ENCODE assay signal across 19 cellular contexts in the genomic region with DNA sequence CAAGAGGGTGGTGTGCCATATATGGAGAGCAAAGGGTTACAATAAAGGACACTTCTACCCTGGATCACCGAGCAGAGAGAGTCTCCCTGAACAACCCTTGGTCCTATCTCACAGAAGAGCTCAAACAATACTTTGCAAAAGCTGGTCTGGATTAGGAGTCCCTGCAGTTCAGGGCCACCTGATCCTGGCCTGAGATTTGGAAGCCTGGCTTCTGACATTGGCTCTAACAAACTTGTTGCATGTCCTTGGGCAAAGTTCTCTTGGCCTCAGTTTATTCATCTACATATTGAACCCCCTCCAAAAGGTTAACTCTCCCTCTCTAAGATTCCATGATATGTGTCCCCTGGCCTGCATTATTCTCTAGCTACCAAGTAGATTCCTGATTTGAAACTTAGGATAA. TPM values are rescaled to one million over a fixed set of nuclear protein-coding genes. Genes with fewer than 3 reads are reported as not detected.
DNase-seq lines count a peak whose midpoint lies in the region; ATAC-seq and TF ChIP-seq lines count a peak whose summit lies in the region.
"Had no signal": no experiment of that assay in that cellular context is flagged by ENCODE, and none has a peak within 500 bp of the region (broad histone marks: within the 10 kb centered on the region; RNA-seq: fewer than 3 reads in every experiment).

No MANE protein-coding gene starts in this region.

- H2AFZ ChIP-seq in hepatocyte, result no peak overlapping the region

- no peak for ATAC-seq in right cardiac atrium
- no peak for ATAC-seq in GM18858 (IDR thresholded peaks at IDR 0.05; ENCODE audit: unreplicated experiment)
- ATAC-seq in GM21717 (IDR thresholded peaks at IDR 0.05; ENCODE audit: unreplicated experiment), result no peak
- ATAC-seq: HCT116 had no signal

- H3K27ac ChIP-seq in hepatocyte (no peak overlapping the region), liver (ENCODE audit: low read depth in 1 of 2, low read length in 2 of 2) (peak overlapping the region; percentile 24 to 78), right cardiac atrium (ENCODE audit: low read length) (no peak overlapping the region)

- DNase-seq in adipocyte (ENCODE audit: low read depth), result no peak
- no peak for DNase-seq in hepatocyte (ENCODE audit: low spot score)
- DNase-seq in ureter (ENCODE audit: low spot score), result no peak
- DNase-seq in right cardiac atrium, result no peak
- DNase-seq: ACHN; BE2C; C1 segment of cervical spinal cord; CD4-positive, CD25-positive, alpha-beta regulatory T cell; CD8-positive, alpha-beta memory T cell; COR-L47; DMS79; GDM1; GOT3; H7 had no signal

- no peaks in the 10 kb centered on the region for H3K9me2 ChIP-seq in hepatocyte (replicated peaks; ENCODE audit: insufficient read depth)

- TF ChIP-seq CTCF in hepatocyte (IDR thresholded peaks at IDR 0.05; ENCODE audit: poor library complexity) (no peak), liver (IDR thresholded peaks at IDR 0.05; ENCODE audit: low read depth, low read length, missing input control) (no peak)

- H3K79me2 ChIP-seq in hepatocyte, result no peaks in the 10 kb centered on the region

- peaks cover 34% of the 10 kb centered on the region for H3K4me1 ChIP-seq in adipocyte (ENCODE audit: control insufficient read depth, insufficient read depth, low read length)
- H3K4me1 ChIP-seq in hepatocyte (ENCODE audit: insufficient read depth), result peaks cover 12% of the 10 kb centered on the region
- H3K4me1 ChIP-seq in liver (ENCODE audit: control insufficient read depth in 4 of 4, insufficient read depth in 4 of 4, low read length in 3 of 4), result peaks cover 0 to 64% (median 46%) of the 10 kb centered on the region in 4 donors
- H3K4me1 ChIP-seq in right cardiac atrium (ENCODE audit: control insufficient read depth, insufficient read depth, low read length), result no peaks in the 10 kb centered on the region
- H3K4me1 ChIP-seq: BE2C had no signal

- H4K20me1 ChIP-seq in hepatocyte (ENCODE audit: insufficient read depth, poor library complexity, severe bottlenecking), result no peaks in the 10 kb centered on the region

- H3K4me2 ChIP-seq in hepatocyte, result peak overlapping the region; percentile 96

- intact Hi-C loops in right cardiac atrium (cut with DNase I), result no loop called here

- H3K4me3 ChIP-seq in adipocyte (ENCODE audit: low read length) (peak overlapping the region; percentile 76), hepatocyte (no peak overlapping the region), liver (ENCODE audit: low read depth in 1 of 3, low read length in 3 of 3) (peak overlapping the region; percentile 63 to 91 (median 81)), right cardiac atrium (ENCODE audit: low read length) (no peak overlapping the region)

- peaks cover 18% of the 10 kb centered on the region for H3K36me3 ChIP-seq in adipocyte (ENCODE audit: control insufficient read depth, insufficient read depth, low read length, severe bottlenecking)
- no peaks in the 10 kb centered on the region for H3K36me3 ChIP-seq in hepatocyte (replicated peaks; ENCODE audit: insufficient read depth, low read depth)
- peaks cover 0 to 40% (median 17%) of the 10 kb centered on the region in 4 donors for H3K36me3 ChIP-seq in liver (ENCODE audit: control insufficient read depth in 4 of 4, insufficient read depth in 3 of 4, low read depth in 1 of 4, low read length in 3 of 4)
- H3K36me3 ChIP-seq: BE2C had no signal

- H3K9me3 ChIP-seq in adipocyte (ENCODE audit: control insufficient read depth, low read length) (no peaks in the 10 kb centered on the region), hepatocyte (ENCODE audit: low read depth) (no peaks in the 10 kb centered on the region), liver (ENCODE audit: control insufficient read depth in 4 of 4, low read length in 3 of 4) (no peaks in the 10 kb centered on the region), right cardiac atrium (ENCODE audit: control insufficient read depth, low read length) (no peaks in the 10 kb centered on the region)
- H3K9me3 ChIP-seq: BE2C had no signal

- TF ChIP-seq RAD21 in liver (IDR thresholded peaks at IDR 0.05), result peak; percentile 4 to 19

- H3K9ac ChIP-seq in adipocyte (ENCODE audit: low read length) (no peak overlapping the region), liver (ENCODE audit: low read depth in 1 of 2, low read length in 2 of 2) (peak overlapping the region; percentile 70 to 90)

- 64% methylated on average over 1 of the region's 1 CpG for WGBS in hepatocyte (ENCODE audit: low lambda C conversion rate, missing lambda C conversion rate)
- WGBS in liver, result 32% methylated on average over 1 of the region's 1 CpG
- 35% methylated on average over 1 of the region's 1 CpG for WGBS in right cardiac atrium

- H3K27me3 ChIP-seq in adipocyte (replicated peaks; ENCODE audit: control insufficient read depth, insufficient read depth, low read length) (peaks cover 25% of the 10 kb centered on the region), hepatocyte (peaks cover 16% of the 10 kb centered on the region), liver (ENCODE audit: control insufficient read depth in 4 of 4, insufficient read depth in 4 of 4, low read length in 3 of 4) (no peaks in the 10 kb centered on the region), right cardiac atrium (ENCODE audit: control insufficient read depth, insufficient read depth) (peaks cover 5% of the 10 kb centered on the region)

TF ChIP-seq in liver, 16 proteins besides CTCF, POLR2A, EP300 and RAD21:
- TF ChIP-seq, protein P1, sequence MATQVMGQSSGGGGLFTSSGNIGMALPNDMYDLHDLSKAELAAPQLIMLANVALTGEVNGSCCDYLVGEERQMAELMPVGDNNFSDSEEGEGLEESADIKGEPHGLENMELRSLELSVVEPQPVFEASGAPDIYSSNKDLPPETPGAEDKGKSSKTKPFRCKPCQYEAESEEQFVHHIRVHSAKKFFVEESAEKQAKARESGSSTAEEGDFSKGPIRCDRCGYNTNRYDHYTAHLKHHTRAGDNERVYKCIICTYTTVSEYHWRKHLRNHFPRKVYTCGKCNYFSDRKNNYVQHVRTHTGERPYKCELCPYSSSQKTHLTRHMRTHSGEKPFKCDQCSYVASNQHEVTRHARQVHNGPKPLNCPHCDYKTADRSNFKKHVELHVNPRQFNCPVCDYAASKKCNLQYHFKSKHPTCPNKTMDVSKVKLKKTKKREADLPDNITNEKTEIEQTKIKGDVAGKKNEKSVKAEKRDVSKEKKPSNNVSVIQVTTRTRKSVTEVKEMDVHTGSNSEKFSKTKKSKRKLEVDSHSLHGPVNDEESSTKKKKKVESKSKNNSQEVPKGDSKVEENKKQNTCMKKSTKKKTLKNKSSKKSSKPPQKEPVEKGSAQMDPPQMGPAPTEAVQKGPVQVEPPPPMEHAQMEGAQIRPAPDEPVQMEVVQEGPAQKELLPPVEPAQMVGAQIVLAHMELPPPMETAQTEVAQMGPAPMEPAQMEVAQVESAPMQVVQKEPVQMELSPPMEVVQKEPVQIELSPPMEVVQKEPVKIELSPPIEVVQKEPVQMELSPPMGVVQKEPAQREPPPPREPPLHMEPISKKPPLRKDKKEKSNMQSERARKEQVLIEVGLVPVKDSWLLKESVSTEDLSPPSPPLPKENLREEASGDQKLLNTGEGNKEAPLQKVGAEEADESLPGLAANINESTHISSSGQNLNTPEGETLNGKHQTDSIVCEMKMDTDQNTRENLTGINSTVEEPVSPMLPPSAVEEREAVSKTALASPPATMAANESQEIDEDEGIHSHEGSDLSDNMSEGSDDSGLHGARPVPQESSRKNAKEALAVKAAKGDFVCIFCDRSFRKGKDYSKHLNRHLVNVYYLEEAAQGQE (IDR thresholded peaks at IDR 0.05), result no peak
- TF ChIP-seq TAF1 (conservative IDR thresholded peaks at IDR 0.05) (no peak), HNF4G (IDR thresholded peaks at IDR 0.05) (no peak), GABPA (IDR thresholded peaks at IDR 0.05 in 1 of 2, conservative IDR thresholded peaks at IDR 0.05 in 1 of 2) (no peak), RXRA (IDR thresholded peaks at IDR 0.05) (peak; percentile 57 to 84), EGR1 (IDR thresholded peaks at IDR 0.05; ENCODE audit: low read depth in 2 of 2) (no peak), FOXA1 (IDR thresholded peaks at IDR 0.05) (no peak), HNF4A (conservative IDR thresholded peaks at IDR 0.05) (peak; percentile 60 to 81), JUND (IDR thresholded peaks at IDR 0.05) (peak in 1 of 2 donors; percentile 31), SP1 (IDR thresholded peaks at IDR 0.05) (peak; percentile 33), NR2F2 (IDR thresholded peaks at IDR 0.05) (no peak)

RNA-seq across cellular contexts. Expression of a gene that starts 1.7 kb away (rescaled TPM):
- total RNA-seq in hepatocyte, result 494 and 527 TPM in 2 replicates
- 761 and 997 TPM in 2 replicates for polyA plus RNA-seq in hepatocyte
- total RNA-seq in liver, result 1,000 to 10,000 TPM; 1,174 to 2,873 TPM
- over 10,000 TPM in 1 of 2 donors, 1,000 to 10,000 TPM in 1; 5,034 to 10,329 TPM for polyA plus RNA-seq in liver
- total RNA-seq in ureter, result 3.3 TPM
- 10 to 100 TPM in 1 of 4 donors, 1 to 10 TPM in 2, not detected in 1; 2.1 to 18.7 (median 2.6) TPM for total RNA-seq in right cardiac atrium
- 43.4 TPM for polyA plus RNA-seq in right cardiac atrium
- total RNA-seq: CD4-positive, CD25-positive, alpha-beta regulatory T cell; CD8-positive, alpha-beta memory T cell; Daoy had no signal
- polyA plus RNA-seq: CD4-positive, CD25-positive, alpha-beta regulatory T cell; CD8-positive, alpha-beta memory T cell had no signal

RNA-seq across cellular contexts. Expression of a gene that starts 13.0 kb away (rescaled TPM):
- total RNA-seq in hepatocyte (0.07 and 0.08 TPM in 2 replicates), liver (not detected), ureter (not detected), right cardiac atrium (not detected)
- polyA plus RNA-seq in hepatocyte (0.15 TPM in 1 of 2 replicates, not detected in the other), liver (not detected), right cardiac atrium (not detected)
- total RNA-seq: CD4-positive, CD25-positive, alpha-beta regulatory T cell; CD8-positive, alpha-beta memory T cell; Daoy; H7 had no signal
- polyA plus RNA-seq: CD4-positive, CD25-positive, alpha-beta regulatory T cell; CD8-positive, alpha-beta memory T cell had no signal

RNA-seq across cellular contexts. Expression of a gene that starts 32.9 kb away (rescaled TPM):
- total RNA-seq in hepatocyte (0.16 TPM in 1 of 2 replicates, not detected in the other), liver (under 1 TPM; 0.14 to 0.17 TPM), ureter (0.13 TPM), right cardiac atrium (under 1 TPM; 0.11 to 0.49 (median 0.19) TPM)
- polyA plus RNA-seq in hepatocyte (0.04 and 0.53 TPM in 2 replicates), liver (under 1 TPM; 0.21 to 0.28 TPM), right cardiac atrium (0.14 TPM)
- total RNA-seq: CD4-positive, CD25-positive, alpha-beta regulatory T cell; CD8-positive, alpha-beta memory T cell; Daoy; H7 had no signal
- polyA plus RNA-seq: CD4-positive, CD25-positive, alpha-beta regulatory T cell; CD8-positive, alpha-beta memory T cell had no signal

Comparison
In these comparisons a context has a peak if more than half of its experiments do, and no peak if none do; other contexts are left out.
1. H3K4me3 ChIP-seq: peak in adipocyte (single experiment) and liver (3 of 3); none in hepatocyte (single experiment) and right cardiac atrium (single experiment).
2. H3K27ac ChIP-seq: peak in liver (2 of 2); none in hepatocyte (single experiment) and right cardiac atrium (single experiment).
3. RNA of a gene that starts 1.7 kb away (total RNA-seq): 1,174 to 2,873 TPM in liver and 494 to 527 TPM in hepatocyte; 3.3 TPM in ureter (single experiment) and 2.1 to 18.7 TPM in right cardiac atrium; every median in the first group is over 10 times any median in the second.